In genomic region chr2:74952575-74952974, GRCh38 we compare ENCODE assay signal across 15 cellular contexts. TPM values are rescaled to one million over a fixed set of nuclear protein-coding genes. Genes with fewer than 3 reads are reported as not detected.
DNase-seq lines count a peak whose midpoint lies in the region; ATAC-seq lines count a peak whose summit lies in the region.
"Had no signal": no experiment of that assay in that cellular context is flagged by ENCODE, and none has a peak within 500 bp of the region (broad histone marks: within the 10 kb centered on the region; RNA-seq: fewer than 3 reads in every experiment).

No MANE protein-coding gene starts in this region.

- H3K4me3 Mint-ChIP-seq in stimulated activated memory B cell treated with anti-CD40 and anti-IgM and Interleukin-4, amounts not matched to agents 10 μg/mL and 1 μg/mL and 100 μg/mL, for 72 hours = no peak overlapping the region
- H3K4me3 Mint-ChIP-seq: CD4-positive, alpha-beta memory T cell had no signal

- H3K9me3 Mint-ChIP-seq in stimulated activated memory B cell treated with anti-CD40 and anti-IgM and Interleukin-4, amounts not matched to agents 10 μg/mL and 1 μg/mL and 100 μg/mL, for 72 hours = peaks cover 26% of the 10 kb centered on the region

- H3K27ac Mint-ChIP-seq in stimulated activated memory B cell treated with anti-CD40 and anti-IgM and Interleukin-4, amounts not matched to agents 10 μg/mL and 1 μg/mL and 100 μg/mL, for 72 hours = peak overlapping the region; percentile 46

- peak; percentile 28 for DNase-seq in DMS53 (lab: John Stamatoyannopoulos, UW)
- DNase-seq in DMS53 treated with DMSO at 0.1 percent for 48 hours (lab: John Stamatoyannopoulos, UW; ENCODE audit: unreplicated experiment) = no peak
- DNase-seq in RPMI7951 (ENCODE audit: low read depth) = peak; percentile 16
- no peak for DNase-seq in NCI-H1694 treated with DMSO at 0.1 percent for 48 hours (lab: John Stamatoyannopoulos, UW)
- no peak for DNase-seq in COLO668 (lab: John Stamatoyannopoulos, UW; ENCODE audit: unreplicated experiment)
- no peak for DNase-seq in COR-L47 (lab: John Stamatoyannopoulos, UW)
- DNase-seq: CD4-positive, alpha-beta memory T cell; DMS79 treated with DMSO at 0.1 percent for 48 hours; NCI-H1417; NCI-H187 treated with DMSO at 0.1 percent for 48 hours; NCI-H2227 treated with DMSO at 0.1 percent for 48 hours; NCI-H524 treated with DMSO at 0.1 percent for 48 hours; PC-3 had no signal

- ATAC-seq in esophagus mucosa = peak; percentile 32
- ATAC-seq in stimulated activated memory B cell treated with anti-CD40 and anti-IgM and Interleukin-4, amounts not matched to agents 10 μg/mL and 1 μg/mL and 100 μg/mL, for 72 hours = no peak
- ATAC-seq: PC-3 had no signal

- no peaks in the 10 kb centered on the region for H3K27me3 Mint-ChIP-seq in stimulated activated memory B cell treated with anti-CD40 and anti-IgM and Interleukin-4, amounts not matched to agents 10 μg/mL and 1 μg/mL and 100 μg/mL, for 72 hours

- H3K36me3 Mint-ChIP-seq in stimulated activated memory B cell treated with anti-CD40 and anti-IgM and Interleukin-4, amounts not matched to agents 10 μg/mL and 1 μg/mL and 100 μg/mL, for 72 hours = peaks cover 59% of the 10 kb centered on the region

- peaks cover 53% of the 10 kb centered on the region for H3K4me1 Mint-ChIP-seq in stimulated activated memory B cell treated with anti-CD40 and anti-IgM and Interleukin-4, amounts not matched to agents 10 μg/mL and 1 μg/mL and 100 μg/mL, for 72 hours

RNA-seq across cellular contexts. Expression of gene POLE4, which starts 5.9 kb away (rescaled TPM):
- total RNA-seq in RPMI7951 (2014; rRNA removed; shearing (Covaris generic)) = 85.9 and 92.8 TPM in 2 replicates
- 42.4 TPM for total RNA-seq in esophagus mucosa

Comparison
In these comparisons a context has a peak if more than half of its experiments do, and no peak if none do; other contexts are left out.
1. DNase-seq: peak in DMS53 (single experiment) and RPMI7951 (single experiment); none in DMS53 treated with DMSO at 0.1 percent for 48 hours (single experiment), NCI-H1694 treated with DMSO at 0.1 percent for 48 hours (single experiment), COLO668 (single experiment) and COR-L47 (single experiment).